In genomic region chr22:46070215-46070721, GRCh38 we compare ENCODE assay signal across 7 cellular contexts.
A peak's percentile ranks its signal among the peaks of the same experiment; 100 is the strongest.
DNase-seq lines count a peak whose midpoint lies in the region; ATAC-seq and TF ChIP-seq lines count a peak whose summit lies in the region.

No MANE protein-coding gene starts in this region.

- H3K36me3 Mint-ChIP-seq in brain, result no peaks in the 10 kb centered on the region

- H3K27me3 Mint-ChIP-seq in brain, result peaks cover 50% of the 10 kb centered on the region

- POLR2A ChIA-PET in GM10248 (lab: Yijun Ruan, JAX), result no interaction called here

- TF ChIP-seq CTCF in brain (conservative IDR thresholded peaks at IDR 0.05), result no peak
- TF ChIP-seq CTCF in GM10248 (IDR thresholded peaks at IDR 0.05; ENCODE audit: control extremely low read depth, extremely low read depth, low read depth, missing control alignments), result no peak

- peak overlapping the region; percentile 52 to 92 (median 85) for H3K4me3 Mint-ChIP-seq in brain

- peak overlapping the region in 4 of 5 experiments; percentile 59 to 99 (median 98) for H3K27ac Mint-ChIP-seq in brain

- peak; percentile 43 for ATAC-seq in left lobe of liver

- peaks cover 59% of the 10 kb centered on the region for H3K4me1 Mint-ChIP-seq in brain

- CTCF ChIA-PET in GM10248 (lab: Yijun Ruan, JAX), result interaction anchor here (0.7 to 1.3 kb wide), 3 partner anchors 36 to 64 kb away, joined by 3 to 4 read pairs (median 3); no protein-coding TSS in a partner anchor

- H3K9me3 Mint-ChIP-seq in brain, result peaks cover 0 to 6% (median 0%) of the 10 kb centered on the region in 5 experiments

- TF ChIP-seq POLR2A in GM19099 (IDR thresholded peaks at IDR 0.05; ENCODE audit: extremely low read depth, insufficient read length, low read depth), result peak; percentile 36

- DNase-seq in NCI-H748 (lab: John Stamatoyannopoulos, UW; ENCODE audit: unreplicated experiment), result peak; percentile 72
- peak; percentile 87 for DNase-seq in left lobe of liver (ENCODE audit: low spot score)
- peak; percentile 21 for DNase-seq in stimulated activated naive CD4-positive, alpha-beta T cell treated with Interleukin-2 at 50 U/mL for 16 hours (lab: John Stamatoyannopoulos, UW)
- DNase-seq in GM10248 (ENCODE audit: extremely low spot score), result no peak
- no peak for DNase-seq in medulla oblongata (ENCODE audit: extremely low spot score)

Comparison
In these comparisons a context has a peak if more than half of its experiments do, and no peak if none do; other contexts are left out.
1. DNase-seq: peak in NCI-H748 (single experiment), left lobe of liver (single experiment) and stimulated activated naive CD4-positive, alpha-beta T cell treated with Interleukin-2 at 50 U/mL for 16 hours (single experiment); none in GM10248 (single experiment) and medulla oblongata (single experiment).